24 cellular contexts compared by ENCODE assay signal in genomic region chr2:85619617-85620016, GRCh38. TPM values are rescaled to one million over a fixed set of nuclear protein-coding genes. Genes with fewer than 3 reads are reported as not detected.
DNase-seq lines count a peak whose midpoint lies in the region; ATAC-seq and TF ChIP-seq lines count a peak whose summit lies in the region.
"Had no signal": no experiment of that assay in that cellular context is flagged by ENCODE, and none has a peak within 500 bp of the region (broad histone marks: within the 10 kb centered on the region; RNA-seq: fewer than 3 reads in every experiment).

No MANE protein-coding gene starts in this region.

- no peaks in the 10 kb centered on the region for H3K27me3 Mint-ChIP-seq in activated T-cell treated with anti-CD3 and anti-CD28 coated beads, Interleukin-2, amount 50 U/mL, for 24 hours
- H3K27me3 Mint-ChIP-seq in GM23338 (ENCODE audit: insufficient read depth, low read depth, poor library complexity) = peaks cover 2% of the 10 kb centered on the region
- no peaks in the 10 kb centered on the region for H3K27me3 Mint-ChIP-seq in natural killer cell treated with Interleukin-12 subunit alpha and Interleukin-12 subunit beta and Interleukin-15 and Interleukin-18, amount 100 ng/mL, for 72 hours
- H3K27me3 Mint-ChIP-seq: T-cell had no signal

- no peak overlapping the region for H3K4me3 ChIP-seq in GM23338
- H3K4me3 ChIP-seq: BLaER1 treated with 17β-estradiol and CSF1 and Interleukin-3, amounts not matched to agents 10 nM and 100 nM; SJCRH30 had no signal

- no peak for ATAC-seq in GM23338
- no peak for ATAC-seq in natural killer cell treated with Interleukin-12 subunit alpha and Interleukin-12 subunit beta and Interleukin-15 and Interleukin-18, amount 100 ng/mL, for 72 hours
- ATAC-seq: CD8-positive, alpha-beta T cell; HepG2; T-cell had no signal

- no peak for DNase-seq in activated T-cell treated with anti-CD3 and anti-CD28 coated beads, Interleukin-2, amount 50 U/mL, for 24 hours
- DNase-seq in activated T-cell treated with anti-CD3 and anti-CD28 coated beads for 4 hours (no peak), RWPE1 (ENCODE audit: low spot score) (no peak), fibroblast of peridontal ligament (ENCODE audit: extremely low read depth) (peak; percentile 35), GM23338 (ENCODE audit: low spot score) (no peak), NCI-H82 treated with DMSO at 0.1 percent for 48 hours (lab: John Stamatoyannopoulos, UW; ENCODE audit: unreplicated experiment) (no peak), DMS79 (lab: John Stamatoyannopoulos, UW) (no peak)
- no peak for DNase-seq in natural killer cell treated with Interleukin-12 subunit alpha and Interleukin-12 subunit beta and Interleukin-15 and Interleukin-18, amount 100 ng/mL, for 72 hours (ENCODE audit: low spot score)
- DNase-seq: 8988T; CD8-positive, alpha-beta T cell; DMS153; GDM1; HFFc6; KBM-7; NCI-H1092 treated with DMSO at 0.1 percent for 48 hours; NCI-H1436 treated with DMSO at 0.1 percent for 48 hours; NCI-H2029 treated with DMSO at 0.1 percent for 48 hours; NCI-H446 treated with DMSO at 0.1 percent for 48 hours; NCI-H526 treated with DMSO at 0.1 percent for 48 hours; SJCRH30; T-cell had no signal

- POLR2A ChIA-PET in RWPE1 (lab: Yijun Ruan, JAX; ENCODE audit: low non-redundant PET) = interaction anchor here (0.7 kb wide), 1 partner anchor 12 kb away, joined by 9 read pairs; no protein-coding TSS in a partner anchor

- no peak for TF ChIP-seq CTCF in RWPE1 (conservative IDR thresholded peaks at IDR 0.05; ENCODE audit: low read depth)
- no peak for TF ChIP-seq CTCF in GM23338 (conservative IDR thresholded peaks at IDR 0.05; ENCODE audit: low read depth in 2 of 2)

- H4K20me1 ChIP-seq in GM23338 (replicated peaks; ENCODE audit: insufficient read depth) = peaks cover 42% of the 10 kb centered on the region

- H3K36me3 ChIP-seq in GM23338 (ENCODE audit: insufficient read depth) = peaks cover 57% of the 10 kb centered on the region

- no peak overlapping the region for H3K4me2 ChIP-seq in GM23338
- H3K4me2 ChIP-seq: BLaER1 treated with 17β-estradiol and CSF1 and Interleukin-3, amounts not matched to agents 10 nM and 100 nM had no signal

- peak overlapping the region; percentile 59 for H3K27ac ChIP-seq in RWPE1
- H3K27ac ChIP-seq in GM23338 (ENCODE audit: low read depth) = no peak overlapping the region
- H3K27ac ChIP-seq: BLaER1 treated with 17β-estradiol and CSF1 and Interleukin-3, amounts not matched to agents 10 nM and 100 nM; HL-60; SJCRH30 had no signal

- H3K4me1 ChIP-seq in GM23338 (ENCODE audit: insufficient read depth) = peaks cover 10% of the 10 kb centered on the region

- H3F3A ChIP-seq in GM23338 (replicated peaks; ENCODE audit: low read depth) = peaks cover 8% of the 10 kb centered on the region; the same call in 1 of the 2 replicates

- peaks cover 61% of the 10 kb centered on the region for H3K79me2 ChIP-seq in GM23338 (replicated peaks; ENCODE audit: insufficient read depth)

- CTCF ChIA-PET in RWPE1 (lab: Yijun Ruan, JAX) = interaction anchor here (0.6 to 1.8 kb wide), 5 partner anchors 16 to 156 kb away, joined by 3 to 6 read pairs (median 5); no protein-coding TSS in a partner anchor

- H3K27me3 ChIP-seq in GM23338 (ENCODE audit: insufficient read depth) = no peaks in the 10 kb centered on the region
- H3K27me3 ChIP-seq: BLaER1 treated with 17β-estradiol and CSF1 and Interleukin-3, amounts not matched to agents 10 nM and 100 nM; SJCRH30 had no signal

- H3K4me1 Mint-ChIP-seq in activated T-cell treated with anti-CD3 and anti-CD28 coated beads, Interleukin-2, amount 50 U/mL, for 24 hours (ENCODE audit: low read depth) = peaks cover 33% of the 10 kb centered on the region
- peaks cover 3% of the 10 kb centered on the region; the same call in 1 of the 3 replicates for H3K4me1 Mint-ChIP-seq in GM23338
- peaks cover 12 to 17% of the 10 kb centered on the region in 2 donors for H3K4me1 Mint-ChIP-seq in natural killer cell treated with Interleukin-12 subunit alpha and Interleukin-12 subunit beta and Interleukin-15 and Interleukin-18, amount 100 ng/mL, for 72 hours (ENCODE audit: low read depth in 2 of 2)

- no peaks in the 10 kb centered on the region for H3K9me3 Mint-ChIP-seq in activated T-cell treated with anti-CD3 and anti-CD28 coated beads, Interleukin-2, amount 50 U/mL, for 24 hours
- H3K9me3 Mint-ChIP-seq in GM23338 = no peaks in the 10 kb centered on the region
- H3K9me3 Mint-ChIP-seq in natural killer cell treated with Interleukin-12 subunit alpha and Interleukin-12 subunit beta and Interleukin-15 and Interleukin-18, amount 100 ng/mL, for 72 hours = no peaks in the 10 kb centered on the region
- H3K9me3 Mint-ChIP-seq: CD8-positive, alpha-beta T cell; HFFc6; T-cell had no signal

- no peak overlapping the region for H3K4me3 Mint-ChIP-seq in activated T-cell treated with anti-CD3 and anti-CD28 coated beads, Interleukin-2, amount 50 U/mL, for 24 hours
- H3K4me3 Mint-ChIP-seq in GM23338 = no peak overlapping the region
- H3K4me3 Mint-ChIP-seq in natural killer cell treated with Interleukin-12 subunit alpha and Interleukin-12 subunit beta and Interleukin-15 and Interleukin-18, amount 100 ng/mL, for 72 hours = no peak overlapping the region
- H3K4me3 Mint-ChIP-seq: HFFc6 had no signal

- H3K9me2 ChIP-seq in GM23338 (ENCODE audit: insufficient read depth) = no peaks in the 10 kb centered on the region

- H3K27ac Mint-ChIP-seq in activated T-cell treated with anti-CD3 and anti-CD28 coated beads, Interleukin-2, amount 50 U/mL, for 24 hours = peak overlapping the region; percentile 11
- no peak overlapping the region for H3K27ac Mint-ChIP-seq in GM23338
- H3K27ac Mint-ChIP-seq in natural killer cell treated with Interleukin-12 subunit alpha and Interleukin-12 subunit beta and Interleukin-15 and Interleukin-18, amount 100 ng/mL, for 72 hours = no peak overlapping the region
- H3K27ac Mint-ChIP-seq: HFFc6 had no signal

- peaks cover 74% of the 10 kb centered on the region for H3K36me3 Mint-ChIP-seq in activated T-cell treated with anti-CD3 and anti-CD28 coated beads, Interleukin-2, amount 50 U/mL, for 24 hours (ENCODE audit: low read depth)
- peaks cover 46% of the 10 kb centered on the region for H3K36me3 Mint-ChIP-seq in GM23338 (ENCODE audit: low read depth)
- peaks cover 31% of the 10 kb centered on the region for H3K36me3 Mint-ChIP-seq in natural killer cell treated with Interleukin-12 subunit alpha and Interleukin-12 subunit beta and Interleukin-15 and Interleukin-18, amount 100 ng/mL, for 72 hours

- H2AFZ ChIP-seq in GM23338 = no peak overlapping the region

TF ChIP-seq in GM23338, 12 proteins besides CTCF, POLR2A, EP300 and RAD21 (continues in another document):
- TF ChIP-seq STAT1 (IDR thresholded peaks at IDR 0.05; ENCODE audit: unreplicated experiment) = no peak
- no peak for TF ChIP-seq NANOG (IDR thresholded peaks at IDR 0.05; ENCODE audit: borderline replicate concordance)
- TF ChIP-seq EZH2 (IDR thresholded peaks at IDR 0.05; ENCODE audit: low read depth, unreplicated experiment) = no peak
- no peak for TF ChIP-seq EZH2phosphoT487 (IDR thresholded peaks at IDR 0.05; ENCODE audit: unreplicated experiment)
- TF ChIP-seq POLR2AphosphoS5 (IDR thresholded peaks at IDR 0.05; ENCODE audit: low read depth) = no peak

RNA-seq across cellular contexts. Expression of gene USP39, which starts 3.6 kb away (rescaled TPM):
- 103 and 111 TPM in 2 replicates for total RNA-seq in GM23338 (2014; rRNA removed; shearing (Covaris generic))
- 60.8 and 63.3 TPM in 2 replicates for polyA plus RNA-seq in GM23338 (2016; fragmentation: Nextera tagmentation; extraction: Ambion mirVana)
- total RNA-seq in natural killer cell treated with Interleukin-12 subunit alpha and Interleukin-12 subunit beta and Interleukin-15 and Interleukin-18, amount 100 ng/mL, for 72 hours = 100 to 1,000 TPM in 1 of 2 donors, 10 to 100 TPM in 1; 72.9 to 107 TPM

RNA-seq across cellular contexts. Expression of gene C2orf68, which starts 7.8 kb away (rescaled TPM):
- 26.8 and 32.4 TPM in 2 replicates for total RNA-seq in GM23338 (2014; rRNA removed; shearing (Covaris generic))
- 76.4 and 81.2 TPM in 2 replicates for polyA plus RNA-seq in GM23338 (2016; fragmentation: Nextera tagmentation; extraction: Ambion mirVana)
- total RNA-seq in natural killer cell treated with Interleukin-12 subunit alpha and Interleukin-12 subunit beta and Interleukin-15 and Interleukin-18, amount 100 ng/mL, for 72 hours = 10 to 100 TPM; 29.1 to 29.2 TPM

RNA-seq across cellular contexts. Expression of gene TMEM150A, which starts 17.1 kb away (rescaled TPM):
- total RNA-seq in GM23338 (2014; rRNA removed; shearing (Covaris generic)) = 10.1 and 16.4 TPM in 2 replicates
- polyA plus RNA-seq in GM23338 (2016; fragmentation: Nextera tagmentation; extraction: Ambion mirVana) = 21.4 and 27.9 TPM in 2 replicates
- total RNA-seq in natural killer cell treated with Interleukin-12 subunit alpha and Interleukin-12 subunit beta and Interleukin-15 and Interleukin-18, amount 100 ng/mL, for 72 hours = 1 to 10 TPM; 4.7 to 6.4 TPM

RNA-seq across cellular contexts. Expression of gene RNF181, which starts 24.1 kb away (rescaled TPM):
- 114 and 145 TPM in 2 replicates for total RNA-seq in GM23338 (2014; rRNA removed; shearing (Covaris generic))
- 260 and 276 TPM in 2 replicates for polyA plus RNA-seq in GM23338 (2016; fragmentation: Nextera tagmentation; extraction: Ambion mirVana)
- total RNA-seq in natural killer cell treated with Interleukin-12 subunit alpha and Interleukin-12 subunit beta and Interleukin-15 and Interleukin-18, amount 100 ng/mL, for 72 hours = 100 to 1,000 TPM; 116 to 149 TPM

RNA-seq across cellular contexts. Expression of gene VAMP5, which starts 35.4 kb away (rescaled TPM):
- total RNA-seq in GM23338 (2014; rRNA removed; shearing (Covaris generic)) = 0.87 and 2.6 TPM in 2 replicates
- polyA plus RNA-seq in GM23338 (2016; fragmentation: Nextera tagmentation; extraction: Ambion mirVana) = 5.5 and 7.8 TPM in 2 replicates
- 10 to 100 TPM; 30.5 to 50.7 TPM for total RNA-seq in natural killer cell treated with Interleukin-12 subunit alpha and Interleukin-12 subunit beta and Interleukin-15 and Interleukin-18, amount 100 ng/mL, for 72 hours
- total RNA-seq: SJCRH30 had no signal
